ENCODE assay signal across 1 cellular context in the genomic region with DNA sequence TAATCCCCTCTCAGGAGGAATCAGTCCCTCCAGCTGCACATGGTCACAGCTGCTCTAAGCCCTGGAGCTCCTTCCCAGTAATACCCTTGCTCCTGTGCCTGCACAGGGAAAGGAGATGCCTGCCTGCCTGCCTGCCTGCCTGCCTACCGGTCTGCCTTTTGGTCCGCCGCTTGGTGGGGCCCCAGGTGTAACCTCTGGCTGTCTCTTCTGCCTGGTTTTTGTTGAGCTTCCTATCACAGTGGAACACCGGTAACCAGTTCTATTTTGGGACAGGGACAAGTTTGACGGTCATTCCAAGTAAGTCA.
A peak's percentile ranks its signal among the peaks of the same experiment; 100 is the strongest.
TF ChIP-seq lines count a peak whose summit lies in the region.

No MANE protein-coding gene starts in this region.

TF ChIP-seq in GM12878, 131 proteins besides CTCF, POLR2A, EP300 and RAD21 (continued from another document):
- TF ChIP-seq, protein P1, sequence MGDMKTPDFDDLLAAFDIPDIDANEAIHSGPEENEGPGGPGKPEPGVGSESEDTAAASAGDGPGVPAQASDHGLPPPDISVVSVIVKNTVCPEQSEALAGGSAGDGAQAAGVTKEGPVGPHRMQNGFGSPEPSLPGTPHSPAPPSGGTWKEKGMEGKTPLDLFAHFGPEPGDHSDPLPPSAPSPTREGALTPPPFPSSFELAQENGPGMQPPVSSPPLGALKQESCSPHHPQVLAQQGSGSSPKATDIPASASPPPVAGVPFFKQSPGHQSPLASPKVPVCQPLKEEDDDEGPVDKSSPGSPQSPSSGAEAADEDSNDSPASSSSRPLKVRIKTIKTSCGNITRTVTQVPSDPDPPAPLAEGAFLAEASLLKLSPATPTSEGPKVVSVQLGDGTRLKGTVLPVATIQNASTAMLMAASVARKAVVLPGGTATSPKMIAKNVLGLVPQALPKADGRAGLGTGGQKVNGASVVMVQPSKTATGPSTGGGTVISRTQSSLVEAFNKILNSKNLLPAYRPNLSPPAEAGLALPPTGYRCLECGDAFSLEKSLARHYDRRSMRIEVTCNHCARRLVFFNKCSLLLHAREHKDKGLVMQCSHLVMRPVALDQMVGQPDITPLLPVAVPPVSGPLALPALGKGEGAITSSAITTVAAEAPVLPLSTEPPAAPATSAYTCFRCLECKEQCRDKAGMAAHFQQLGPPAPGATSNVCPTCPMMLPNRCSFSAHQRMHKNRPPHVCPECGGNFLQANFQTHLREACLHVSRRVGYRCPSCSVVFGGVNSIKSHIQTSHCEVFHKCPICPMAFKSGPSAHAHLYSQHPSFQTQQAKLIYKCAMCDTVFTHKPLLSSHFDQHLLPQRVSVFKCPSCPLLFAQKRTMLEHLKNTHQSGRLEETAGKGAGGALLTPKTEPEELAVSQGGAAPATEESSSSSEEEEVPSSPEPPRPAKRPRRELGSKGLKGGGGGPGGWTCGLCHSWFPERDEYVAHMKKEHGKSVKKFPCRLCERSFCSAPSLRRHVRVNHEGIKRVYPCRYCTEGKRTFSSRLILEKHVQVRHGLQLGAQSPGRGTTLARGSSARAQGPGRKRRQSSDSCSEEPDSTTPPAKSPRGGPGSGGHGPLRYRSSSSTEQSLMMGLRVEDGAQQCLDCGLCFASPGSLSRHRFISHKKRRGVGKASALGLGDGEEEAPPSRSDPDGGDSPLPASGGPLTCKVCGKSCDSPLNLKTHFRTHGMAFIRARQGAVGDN (IDR thresholded peaks at IDR 0.05), result peak; percentile 22
- TF ChIP-seq LARP7 (IDR thresholded peaks at IDR 0.05) (peak; percentile 48; the same call in 1 of the 2 replicates), WRNIP1 (IDR thresholded peaks at IDR 0.05; ENCODE audit: borderline replicate concordance, low read depth, low read length) (0 out of 2 replicates have a peak, but pooled peaks have one; percentile 19), RELA (IDR thresholded peaks at IDR 0.05; ENCODE audit: borderline replicate concordance, partially characterized antibody) (no peak), POLR2AphosphoS2 (IDR thresholded peaks at IDR 0.05; ENCODE audit: low read depth, low read length) (peak; percentile 83; the same call in 1 of the 2 replicates), BACH1 (IDR thresholded peaks at IDR 0.05; ENCODE audit: borderline replicate concordance) (peak; percentile 19; the same call in 1 of the 2 replicates), CBFB (IDR thresholded peaks at IDR 0.05; ENCODE audit: low read depth) (0 out of 2 replicates have a peak, but pooled peaks have one; percentile 4), SMC3 (IDR thresholded peaks at IDR 0.05; ENCODE audit: borderline replicate concordance, low read length) (peak; percentile 26; the same call in 1 of the 2 replicates), MEF2A (IDR thresholded peaks at IDR 0.05; ENCODE audit: insufficient read depth, low read depth, low read length) (0 out of 2 replicates have a peak, but pooled peaks have one; percentile 50)
- TF ChIP-seq, protein P2, sequence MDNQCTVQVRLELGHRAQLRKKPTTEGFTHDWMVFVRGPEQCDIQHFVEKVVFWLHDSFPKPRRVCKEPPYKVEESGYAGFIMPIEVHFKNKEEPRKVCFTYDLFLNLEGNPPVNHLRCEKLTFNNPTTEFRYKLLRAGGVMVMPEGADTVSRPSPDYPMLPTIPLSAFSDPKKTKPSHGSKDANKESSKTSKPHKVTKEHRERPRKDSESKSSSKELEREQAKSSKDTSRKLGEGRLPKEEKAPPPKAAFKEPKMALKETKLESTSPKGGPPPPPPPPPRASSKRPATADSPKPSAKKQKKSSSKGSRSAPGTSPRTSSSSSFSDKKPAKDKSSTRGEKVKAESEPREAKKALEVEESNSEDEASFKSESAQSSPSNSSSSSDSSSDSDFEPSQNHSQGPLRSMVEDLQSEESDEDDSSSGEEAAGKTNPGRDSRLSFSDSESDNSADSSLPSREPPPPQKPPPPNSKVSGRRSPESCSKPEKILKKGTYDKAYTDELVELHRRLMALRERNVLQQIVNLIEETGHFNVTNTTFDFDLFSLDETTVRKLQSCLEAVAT (IDR thresholded peaks at IDR 0.05), result peak; percentile 86
